32 cellular contexts compared by ENCODE assay signal in the genomic region with DNA sequence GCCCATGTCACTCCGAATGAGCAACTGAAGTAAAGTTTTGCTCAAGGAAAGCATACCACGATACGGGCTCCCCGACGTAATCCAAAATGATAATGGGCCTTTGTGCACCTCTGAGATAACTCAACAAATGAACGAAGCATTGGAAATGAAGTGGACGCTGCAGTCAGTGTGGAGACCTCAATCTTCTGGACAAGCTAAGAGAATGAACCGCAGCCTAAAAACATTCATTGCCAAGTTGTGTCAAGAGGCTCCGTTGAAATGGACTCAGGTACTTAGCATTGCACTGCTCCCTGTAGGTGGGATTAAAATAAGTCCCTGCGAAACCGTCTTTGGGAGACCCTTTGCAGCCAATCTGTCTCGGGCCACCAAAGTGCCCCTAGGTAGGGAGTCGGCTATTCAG. TPM values are rescaled to one million over a fixed set of nuclear protein-coding genes. Genes with fewer than 3 reads are reported as not detected.
"Had no signal": no experiment of that assay in that cellular context is flagged by ENCODE, and none has a peak within 500 bp of the region (broad histone marks: within the 10 kb centered on the region; RNA-seq: fewer than 3 reads in every experiment).

No MANE protein-coding gene starts in this region.

- FAIRE-seq: urothelium cell line had no signal

- H3K36me3 ChIP-seq: stomach, suprapubic skin, thoracic aorta, thyroid gland, tibial artery, tibial nerve, transverse colon, upper lobe of left lung, upper lobe of right lung, uterus, vagina had no signal

- H3K4me1 ChIP-seq: stomach, suprapubic skin, thyroid gland, tibial artery, tibial nerve, transverse colon, upper lobe of left lung, upper lobe of right lung, uterus, vagina had no signal

- H3K27me3 ChIP-seq: testis, thyroid gland, upper lobe of left lung, upper lobe of right lung, uterus, vagina had no signal

- ATAC-seq: stimulated activated effector memory CD8-positive, alpha-beta T cell treated with anti-CD3 and anti-CD28 coated beads, Interleukin-12 subunit alpha, Interleukin-12 subunit beta, amount 100 ng/mL, for 72 hours; stimulated activated memory B cell treated with anti-CD40 and anti-IgM and Interleukin-4, amounts not matched to agents 10 μg/mL and 1 μg/mL and 100 μg/mL, for 72 hours; stimulated activated naive B cell treated with anti-CD40 and anti-IgM and Interleukin-4, amounts not matched to agents 10 μg/mL and 1 μg/mL and 100 μg/mL, for 72 hours; stimulated activated naive CD8-positive, alpha-beta T cell treated with anti-CD3 and anti-CD28 coated beads, Interleukin-15, amount 100 ng/mL, for 72 hours; stimulated activated naive CD8-positive, alpha-beta T cell treated with anti-CD3 and anti-CD28 coated beads, Interleukin-15, Interleukin-2, amounts not matched to agents 100 U/mL and 50 U/mL, for 24 hours; upper lobe of right lung had no signal

- H3K27ac ChIP-seq: stomach, suprapubic skin, testis, thoracic aorta, thyroid gland, tibial artery, tibial nerve, transverse colon, upper lobe of left lung, upper lobe of right lung, uterus, vagina had no signal

- DNase-seq: stimulated activated CD4-positive, alpha-beta T cell treated with anti-CD3 and anti-CD28 coated beads, Interleukin-2, amount 100 ng/mL, for 48 hours; stimulated activated CD4-positive, alpha-beta T cell treated with anti-CD3 and anti-CD28 coated beads, Interleukin-4, amount 100 ng/mL, for 1 hour; stimulated activated CD4-positive, alpha-beta T cell treated with anti-CD3 and anti-CD28 coated beads, Interleukin-4, amount 100 ng/mL, for 24 hours; stimulated activated CD4-positive, alpha-beta T cell treated with anti-CD3 and anti-CD28 coated beads, Interleukin-4, amount 100 ng/mL, for 4 hours; stimulated activated CD8-positive, alpha-beta memory T cell treated with anti-CD3 and anti-CD28 coated beads, Interleukin-4, amount 100 ng/mL, for 48 hours; stimulated activated naive B cell treated with anti-CD40 and anti-IgM and Interleukin-4, amounts not matched to agents 10 μg/mL and 1 μg/mL and 100 μg/mL, for 72 hours; stimulated activated naive CD4-positive, alpha-beta T cell; stimulated activated naive CD4-positive, alpha-beta T cell treated with Interleukin-2 at 50 U/mL for 16 hours; stimulated activated naive CD8-positive, alpha-beta T cell treated with anti-CD3 and anti-CD28 coated beads, Interleukin-15, amount 100 ng/mL, for 72 hours; stimulated activated naive CD8-positive, alpha-beta T cell treated with anti-CD3 and anti-CD28 coated beads, Interleukin-15, Interleukin-2, amounts not matched to agents 100 U/mL and 50 U/mL, for 24 hours; stomach; substantia nigra; testis; thyroid gland; tibial artery; transverse colon; trophoblast cell; upper lobe of right lung; uterus had no signal

- H3K9me3 ChIP-seq: stomach, suprapubic skin, testis, thoracic aorta, thyroid gland, tibial artery, tibial nerve, transverse colon, upper lobe of left lung, upper lobe of right lung, uterus, vagina had no signal

- H3K4me3 ChIP-seq: stomach, suprapubic skin, testis, thoracic aorta, thyroid gland, tibial artery, tibial nerve, transverse colon, upper lobe of left lung, upper lobe of right lung, uterus, vagina had no signal

RNA-seq across cellular contexts. Expression of a gene that starts 3.9 kb away (rescaled TPM):
- total RNA-seq: stomach, subcutaneous adipose tissue, suprapubic skin, temporal lobe, thoracic aorta, thyroid gland, tibial nerve, transverse colon, upper lobe of left lung, upper lobe of right lung, ureter, urinary bladder, uterus, vagina had no signal
- polyA plus RNA-seq: stomach, thymus, urinary bladder had no signal

RNA-seq across cellular contexts. Expression of a gene that starts 19.9 kb away (rescaled TPM):
- total RNA-seq: stomach, subcutaneous adipose tissue, suprapubic skin, temporal lobe, thoracic aorta, thyroid gland, tibial nerve, transverse colon, upper lobe of left lung, upper lobe of right lung, ureter, urinary bladder, uterus, vagina had no signal
- polyA plus RNA-seq: stomach, urinary bladder had no signal

RNA-seq across cellular contexts. Expression of a gene that starts 40.0 kb away (rescaled TPM):
- total RNA-seq: stomach, subcutaneous adipose tissue, suprapubic skin, temporal lobe, thoracic aorta, thyroid gland, tibial nerve, transverse colon, upper lobe of left lung, upper lobe of right lung, ureter, urinary bladder, uterus, vagina had no signal
- polyA plus RNA-seq: stomach, urinary bladder had no signal

RNA-seq across cellular contexts. Expression of a gene that starts 42.7 kb away (rescaled TPM):
- total RNA-seq: vagina had no signal
